Comparison of ENCODE assay signal across 9 cellular contexts in genomic region chr16:69613283-69614154, GRCh38. TPM values are rescaled to one million over a fixed set of nuclear protein-coding genes. Genes with fewer than 3 reads are reported as not detected.
A peak's percentile ranks its signal among the peaks of the same experiment; 100 is the strongest.
DNase-seq lines count a peak whose midpoint lies in the region; ATAC-seq and TF ChIP-seq lines count a peak whose summit lies in the region.
"Had no signal": no experiment of that assay in that cellular context is flagged by ENCODE, and none has a peak within 500 bp of the region (broad histone marks: within the 10 kb centered on the region; RNA-seq: fewer than 3 reads in every experiment).

No MANE protein-coding gene starts in this region.

- H3K27me3 Mint-ChIP-seq in activated CD4-positive, alpha-beta T cell treated with anti-CD3 and anti-CD28 coated beads for 36 hours, result no peaks in the 10 kb centered on the region

- H3K36me3 ChIP-seq in OCI-LY3 (replicated peaks; ENCODE audit: low read depth, low read length), result peaks cover 8% of the 10 kb centered on the region
- peaks cover 0 to 3% (median under 1%) of the 10 kb centered on the region in 4 donors for H3K36me3 ChIP-seq in stomach

- peak overlapping the region; percentile 63 for H3K4me2 ChIP-seq in OCI-LY3 (ENCODE audit: low read length)

- peak overlapping the region; percentile 28 for H3K27ac Mint-ChIP-seq in activated CD4-positive, alpha-beta T cell treated with anti-CD3 and anti-CD28 coated beads for 36 hours

- TF ChIP-seq CTCF in OCI-LY3 (IDR thresholded peaks at IDR 0.05; ENCODE audit: low read depth, low read length) (no peak), foreskin fibroblast (IDR thresholded peaks at IDR 0.05; ENCODE audit: low read depth, low read length) (no peak), stomach (IDR thresholded peaks at IDR 0.05) (no peak)

- H3K4me1 Mint-ChIP-seq in activated CD4-positive, alpha-beta T cell treated with anti-CD3 and anti-CD28 coated beads for 36 hours, result peaks cover 49% of the 10 kb centered on the region

- H3K4me1 ChIP-seq in OCI-LY3 (ENCODE audit: low read length) (peaks cover 25% of the 10 kb centered on the region), stomach (peaks cover 5 to 68% (median 45%) of the 10 kb centered on the region in 4 donors)

- peak overlapping the region; percentile 16; the same call in 1 of the 2 replicates for H3K9ac ChIP-seq in OCI-LY3 (ENCODE audit: low read length)

- H3K4me3 ChIP-seq in OCI-LY3 (ENCODE audit: low read length) (0 out of 2 replicates have a peak overlapping the region, but pooled peaks have one; percentile 10), foreskin fibroblast (ENCODE audit: low read depth in 1 of 2, low read length in 2 of 2) (no peak overlapping the region), stomach (no peak overlapping the region)

- H3K9me3 ChIP-seq in OCI-LY3 (ENCODE audit: insufficient read depth, low read length), result no peaks in the 10 kb centered on the region
- no peaks in the 10 kb centered on the region for H3K9me3 ChIP-seq in stomach

- peaks cover 16% of the 10 kb centered on the region for H3K36me3 Mint-ChIP-seq in activated CD4-positive, alpha-beta T cell treated with anti-CD3 and anti-CD28 coated beads for 36 hours (ENCODE audit: low read depth)

- WGBS in stomach, 5 donors, result 44 to 66% (median 53%) methylated on average over 2 of the region's 2 CpGs

- H3K27ac ChIP-seq in OCI-LY3 (ENCODE audit: low read length) (peak overlapping the region; percentile 69), stomach (peak overlapping the region in 4 of 5 donors; percentile 9 to 74 (median 54))
- H3K27ac ChIP-seq: C4-2B had no signal

- CTCF ChIA-PET in activated CD4-positive, alpha-beta T cell treated with anti-CD3 and anti-CD28 coated beads for 36 hours (lab: Charles Lee), result interaction anchor here (0.6 kb wide), 1 partner anchor 77 kb away, joined by 3 read pairs; no protein-coding TSS in a partner anchor

- no peaks in the 10 kb centered on the region for H3K27me3 ChIP-seq in OCI-LY3 (ENCODE audit: low read depth, low read length)
- H3K27me3 ChIP-seq in stomach, result no peaks in the 10 kb centered on the region

- TF ChIP-seq EP300 in stomach (IDR thresholded peaks at IDR 0.05), result no peak

- H3K79me2 ChIP-seq in OCI-LY3 (ENCODE audit: low read length), result peaks cover 98% of the 10 kb centered on the region

- DNase-seq in activated CD4-positive, alpha-beta T cell treated with anti-CD3 and anti-CD28 coated beads for 36 hours, result no peak
- no peak for DNase-seq in activated CD4-positive, alpha-beta T cell treated with anti-CD3 and anti-CD28 coated beads, Interleukin-2, amount 50 U/mL, for 48 hours
- DNase-seq in foreskin fibroblast (peak; percentile 23 to 42), stomach (no peak), NCI-H2081 treated with DMSO at 0.1 percent for 48 hours (lab: John Stamatoyannopoulos, UW) (no peak), GM19240 (ENCODE audit: insufficient read length, low spot score) (no peak), occipital lobe (lab: John Stamatoyannopoulos, UW) (no peak)

- H2AFZ ChIP-seq in OCI-LY3 (ENCODE audit: low read depth, low read length), result no peak overlapping the region

- TF ChIP-seq POLR2A in stomach (IDR thresholded peaks at IDR 0.05), result no peak

- H3K9me3 Mint-ChIP-seq in activated CD4-positive, alpha-beta T cell treated with anti-CD3 and anti-CD28 coated beads for 36 hours (ENCODE audit: low read depth), result no peaks in the 10 kb centered on the region

- H4K20me1 ChIP-seq in OCI-LY3 (ENCODE audit: insufficient read depth, low read length), result peaks cover 83% of the 10 kb centered on the region

- peak; percentile 93 for ATAC-seq in activated CD4-positive, alpha-beta T cell treated with anti-CD3 and anti-CD28 coated beads for 36 hours

- H3K4me3 Mint-ChIP-seq in activated CD4-positive, alpha-beta T cell treated with anti-CD3 and anti-CD28 coated beads for 36 hours, result no peak overlapping the region

- POLR2A ChIA-PET in activated CD4-positive, alpha-beta T cell treated with anti-CD3 and anti-CD28 coated beads for 36 hours (lab: Charles Lee), result interaction anchor here (0.6 to 0.7 kb wide), 2 partner anchors 49 to 87 kb away, joined by 3 to 5 read pairs; no protein-coding TSS in a partner anchor

- intact Hi-C loops in activated CD4-positive, alpha-beta T cell treated with anti-CD3 and anti-CD28 coated beads for 36 hours (cut with DNase I, micrococcal nuclease), result no loop called here
- intact Hi-C loops in stomach (cut with DNase I; ENCODE audit: low total_unique reads), result no loop called here

RNA-seq across cellular contexts. Expression of gene NFAT5, which starts 47.8 kb away (rescaled TPM):
- total RNA-seq in activated CD4-positive, alpha-beta T cell treated with anti-CD3 and anti-CD28 coated beads for 36 hours, result 10 to 100 TPM; 29.6 to 37.9 TPM
- total RNA-seq in stomach, result 10 to 100 TPM in 4 of 5 donors, 1 to 10 TPM in 1; 9.0 to 57.2 (median 41.0) TPM
- 1 to 10 TPM; 1.2 to 2.2 (median 1.8) TPM for polyA plus RNA-seq in stomach
- 17.0 TPM for total RNA-seq in occipital lobe

Comparison
In these comparisons a context has a peak if more than half of its experiments do, and no peak if none do; other contexts are left out.
1. DNase-seq: peak in foreskin fibroblast (2 of 2); none in activated CD4-positive, alpha-beta T cell treated with anti-CD3 and anti-CD28 coated beads for 36 hours (single experiment), activated CD4-positive, alpha-beta T cell treated with anti-CD3 and anti-CD28 coated beads, Interleukin-2, amount 50 U/mL, for 48 hours (0 of 2), stomach (single experiment), NCI-H2081 treated with DMSO at 0.1 percent for 48 hours (single experiment), GM19240 (single experiment) and occipital lobe (single experiment).